10 cellular contexts compared by ENCODE assay signal in the genomic region with DNA sequence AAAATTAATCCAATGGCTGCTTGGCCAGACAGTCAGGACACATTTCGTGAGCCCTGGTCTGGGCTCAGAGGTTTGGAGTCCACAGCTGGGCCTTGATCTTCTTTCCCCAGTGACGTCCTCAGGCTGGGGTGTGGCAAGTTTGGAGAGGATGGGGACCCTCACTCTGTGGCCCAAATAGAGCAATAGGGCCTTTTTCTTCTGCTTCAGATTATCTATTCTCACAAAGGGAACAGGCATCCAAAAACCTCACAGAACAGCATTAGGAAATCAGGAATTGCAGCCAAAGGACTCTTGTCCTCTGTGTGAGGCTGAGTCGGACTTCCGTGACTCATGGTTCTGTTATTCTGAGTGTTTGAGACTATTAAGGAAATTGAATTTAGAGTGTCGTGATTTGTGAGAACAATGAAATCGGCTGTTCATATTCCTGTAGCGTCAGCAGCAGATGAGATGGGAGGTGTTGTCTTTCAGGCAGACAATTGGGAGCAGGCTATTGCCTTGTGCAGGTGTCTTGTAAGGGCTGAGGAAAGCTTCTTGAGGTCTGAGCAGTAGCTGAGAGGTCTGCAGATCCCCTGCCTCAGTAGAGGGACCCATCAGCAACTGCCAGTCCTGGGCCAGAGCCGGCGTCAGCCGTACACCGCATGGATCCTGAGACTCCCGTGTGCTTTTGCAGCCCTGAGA.
DNase-seq lines count a peak whose midpoint lies in the region; ATAC-seq and TF ChIP-seq lines count a peak whose summit lies in the region.
"Had no signal": no experiment of that assay in that cellular context is flagged by ENCODE, and none has a peak within 500 bp of the region (broad histone marks: within the 10 kb centered on the region; RNA-seq: fewer than 3 reads in every experiment).

No MANE protein-coding gene starts in this region.

- no peak for TF ChIP-seq CTCF in right lobe of liver (IDR thresholded peaks at IDR 0.05)
- no peak for TF ChIP-seq CTCF in thoracic aorta (IDR thresholded peaks at IDR 0.05)

- TF ChIP-seq EP300 in Ishikawa (IDR thresholded peaks at IDR 0.05; ENCODE audit: borderline replicate concordance), result no peak

- no peaks in the 10 kb centered on the region for H3K9me3 ChIP-seq in right lobe of liver
- H3K9me3 ChIP-seq in thoracic aorta, result no peaks in the 10 kb centered on the region

- TF ChIP-seq RAD21 in Ishikawa (IDR thresholded peaks at IDR 0.05; ENCODE audit: low read depth), result no peak

- no peaks in the 10 kb centered on the region for H3K27me3 ChIP-seq in right lobe of liver
- no peaks in the 10 kb centered on the region for H3K27me3 ChIP-seq in thoracic aorta (replicated peaks; ENCODE audit: insufficient read depth)

- intact Hi-C loops in right lobe of liver (cut with DNase I), result no loop called here

- no peak for TF ChIP-seq POLR2A in right lobe of liver (IDR thresholded peaks at IDR 0.05)

- H3K27ac ChIP-seq in caudate nucleus (ENCODE audit: low read depth, low read length) (peak overlapping the region; percentile 79), right lobe of liver (peak overlapping the region in 2 of 3 donors; percentile 29 to 39), thoracic aorta (peak overlapping the region; percentile 75 to 93)

- DNase-seq in caudate nucleus (lab: John Stamatoyannopoulos, UW) (peak in 2 of 61 donors; percentile 28 to 49), right lobe of liver (peak in 1 of 3 donors; percentile 53), thoracic aorta (ENCODE audit: low spot score) (peak; percentile 38), cerebellum (ENCODE audit: low spot score) (no peak)
- DNase-seq: erythroblast, KBM-7 had no signal

- 24% methylated on average over 8 of the region's 12 CpGs for WGBS in right lobe of liver (ENCODE audit: insufficient coverage, low coverage, low lambda C conversion rate, missing lambda C conversion rate)

- H3K36me3 ChIP-seq in right lobe of liver (no peaks in the 10 kb centered on the region), thoracic aorta (no peaks in the 10 kb centered on the region)

- H3K4me3 ChIP-seq in right lobe of liver (no peak overlapping the region), thoracic aorta (peak overlapping the region; percentile 56)

- H3K4me1 ChIP-seq in right lobe of liver, result peaks cover 0 to 6% (median 1%) of the 10 kb centered on the region in 4 donors
- H3K4me1 ChIP-seq in thoracic aorta (ENCODE audit: control insufficient read depth in 1 of 2, low read depth in 2 of 2), result peaks cover 63 to 100% of the 10 kb centered on the region in 2 donors

- ATAC-seq in right lobe of liver, result peak; percentile 66 to 80 (median 76)
- ATAC-seq in thoracic aorta (ENCODE audit: insufficient number of reproducible peaks, low FRiP score, low read depth), result peak; percentile 63
- ATAC-seq in GM21529 (IDR thresholded peaks at IDR 0.05; ENCODE audit: unreplicated experiment), result no peak
- ATAC-seq in GM19324 (IDR thresholded peaks at IDR 0.05; ENCODE audit: low FRiP score, unreplicated experiment), result no peak
- no peak for ATAC-seq in GM21717 (IDR thresholded peaks at IDR 0.05; ENCODE audit: unreplicated experiment)

TF ChIP-seq in Ishikawa, 13 proteins besides CTCF, POLR2A, EP300 and RAD21:
- TF ChIP-seq REST (IDR thresholded peaks at IDR 0.05; ENCODE audit: low read depth) (no peak), TEAD4 (IDR thresholded peaks at IDR 0.05) (0 out of 2 replicates have a peak, but pooled peaks have one; percentile 17)

Comparison
In these comparisons a context has a peak if more than half of its experiments do, and no peak if none do; other contexts are left out.
1. H3K27ac ChIP-seq: peak in every context shown above with its lines; median percentile 84 in thoracic aorta; 79 in caudate nucleus; 34 in right lobe of liver.
2. ATAC-seq: peak in right lobe of liver (4 of 4) and thoracic aorta (single experiment); none in GM21529 (single experiment), GM19324 (single experiment) and GM21717 (single experiment).